ENCODE assay signal across 1 cellular context in the genomic region with DNA sequence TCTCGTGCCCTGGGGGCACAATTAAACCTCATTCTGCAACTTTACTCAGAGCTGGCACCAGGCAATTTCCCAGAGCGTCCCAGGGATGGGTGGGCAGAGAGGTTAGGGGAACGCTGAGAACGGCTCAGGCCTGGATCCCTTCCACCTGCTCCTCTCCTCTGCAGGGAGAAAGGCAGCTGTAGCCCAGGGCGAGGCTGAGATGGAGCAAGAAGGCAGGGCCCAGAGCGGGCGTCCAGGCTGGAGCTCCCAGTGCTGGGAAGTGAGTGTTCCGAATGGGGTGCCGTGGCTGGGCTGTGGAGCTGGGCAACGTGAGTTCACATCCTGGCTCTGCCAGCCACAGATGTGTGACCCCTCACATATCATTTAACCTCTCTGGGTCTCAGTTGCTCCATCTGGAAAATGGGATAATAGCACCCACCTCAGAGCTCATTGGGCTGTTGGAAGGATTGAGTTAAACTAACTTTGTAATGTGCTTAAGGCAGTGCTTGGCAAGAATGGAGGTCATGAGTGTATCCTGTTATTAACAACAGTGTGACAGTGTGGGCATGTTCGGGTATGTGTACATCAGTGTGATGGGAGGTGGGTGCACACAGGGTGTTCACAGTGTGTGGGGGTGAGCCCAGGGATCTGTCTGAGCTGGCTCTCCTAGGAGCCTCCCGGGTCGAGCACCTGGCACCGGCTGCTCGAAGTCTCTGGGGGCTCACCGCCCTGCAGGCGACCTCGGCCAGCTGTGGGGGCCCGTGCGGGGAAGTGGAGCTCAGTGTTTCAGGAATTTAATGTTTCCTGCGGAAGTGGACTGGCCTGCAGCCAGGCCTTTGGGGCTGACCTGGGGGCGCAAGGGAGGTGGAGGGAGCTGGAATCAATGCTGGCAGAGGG.
TF ChIP-seq lines count a peak whose summit lies in the region.

No MANE protein-coding gene starts in this region.

TF ChIP-seq in H1, 55 proteins besides CTCF, POLR2A, EP300 and RAD21:
- TF ChIP-seq RBBP5 (IDR thresholded peaks at IDR 0.05; ENCODE audit: borderline replicate concordance, low read depth, low read length), result no peak
- no peak for TF ChIP-seq CBX8 (IDR thresholded peaks at IDR 0.05; ENCODE audit: borderline replicate concordance, low read depth, low read length)
- no peak for TF ChIP-seq KDM4A (IDR thresholded peaks at IDR 0.05; ENCODE audit: low read depth, low read length, severe bottlenecking)
- no peak for TF ChIP-seq JUND (IDR thresholded peaks at IDR 0.05; ENCODE audit: low read length)
- TF ChIP-seq, protein P1, sequence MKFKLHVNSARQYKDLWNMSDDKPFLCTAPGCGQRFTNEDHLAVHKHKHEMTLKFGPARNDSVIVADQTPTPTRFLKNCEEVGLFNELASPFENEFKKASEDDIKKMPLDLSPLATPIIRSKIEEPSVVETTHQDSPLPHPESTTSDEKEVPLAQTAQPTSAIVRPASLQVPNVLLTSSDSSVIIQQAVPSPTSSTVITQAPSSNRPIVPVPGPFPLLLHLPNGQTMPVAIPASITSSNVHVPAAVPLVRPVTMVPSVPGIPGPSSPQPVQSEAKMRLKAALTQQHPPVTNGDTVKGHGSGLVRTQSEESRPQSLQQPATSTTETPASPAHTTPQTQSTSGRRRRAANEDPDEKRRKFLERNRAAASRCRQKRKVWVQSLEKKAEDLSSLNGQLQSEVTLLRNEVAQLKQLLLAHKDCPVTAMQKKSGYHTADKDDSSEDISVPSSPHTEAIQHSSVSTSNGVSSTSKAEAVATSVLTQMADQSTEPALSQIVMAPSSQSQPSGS (IDR thresholded peaks at IDR 0.05; ENCODE audit: low read length), result no peak
